In genomic region chr7:123492485-123492884, GRCh38 we compare ENCODE assay signal across 11 cellular contexts. TPM values are rescaled to one million over a fixed set of nuclear protein-coding genes. Genes with fewer than 3 reads are reported as not detected.
A peak's percentile ranks its signal among the peaks of the same experiment; 100 is the strongest.
DNase-seq lines count a peak whose midpoint lies in the region; ATAC-seq and TF ChIP-seq lines count a peak whose summit lies in the region.
"Had no signal": no experiment of that assay in that cellular context is flagged by ENCODE, and none has a peak within 500 bp of the region (broad histone marks: within the 10 kb centered on the region; RNA-seq: fewer than 3 reads in every experiment).

No MANE protein-coding gene starts in this region.

- H3K9me3 ChIP-seq in HCT116 (ENCODE audit: control insufficient read depth in 1 of 2, insufficient read depth in 1 of 2, low read depth in 1 of 2, low read length in 2 of 2): no peaks in the 10 kb centered on the region

- POLR2A ChIA-PET in HCT116 (lab: Charles Lee): no interaction called here

- no peaks in the 10 kb centered on the region for H3K36me3 ChIP-seq in HCT116 (ENCODE audit: control insufficient read depth in 1 of 2, insufficient read depth in 2 of 2, low read length in 2 of 2)

- no peak overlapping the region for H2AFZ ChIP-seq in HCT116 (ENCODE audit: low read depth, low read length, poor library complexity, severe bottlenecking)

- peak; percentile 77 for ATAC-seq in GM18873 (IDR thresholded peaks at IDR 0.05; ENCODE audit: low FRiP score, unreplicated experiment)
- peak; percentile 70 for ATAC-seq in HCT116
- ATAC-seq: left lobe of liver had no signal

- no TSS peak for BruUV-seq in HCT116 (replicated peaks; lab: Mats Ljungman, UMichigan)

- H3K27ac ChIP-seq in HCT116 (ENCODE audit: low read depth, low read length): no peak overlapping the region
- H3K27ac ChIP-seq: dorsolateral prefrontal cortex had no signal

- no peak for DNase-seq in HCT116 (ENCODE audit: low read depth, low spot score)
- DNase-seq in Kasumi-1 (lab: John Stamatoyannopoulos, UW): peak; percentile 9 to 52
- peak; percentile 12 for DNase-seq in kidney tubule cell (ENCODE audit: low spot score)
- no peak for DNase-seq in NCI-H2081 (lab: John Stamatoyannopoulos, UW)
- no peak for DNase-seq in germinal center (ENCODE audit: low spot score)
- no peak for DNase-seq in NCI-H1417 (lab: John Stamatoyannopoulos, UW)
- DNase-seq in GM03348 (ENCODE audit: low spot score): no peak
- DNase-seq: dorsolateral prefrontal cortex, NCI-H1105 treated with DMSO at 0.1 percent for 48 hours had no signal

- TF ChIP-seq RAD21 in HCT116 (IDR thresholded peaks at IDR 0.05; ENCODE audit: low read depth): no peak

- TF ChIP-seq POLR2A in HCT116 (IDR thresholded peaks at IDR 0.05; ENCODE audit: borderline replicate concordance, extremely low read depth, insufficient read depth, insufficient read length): no peak

- TF ChIP-seq CTCF in HCT116 (IDR thresholded peaks at IDR 0.05 in 2 of 3, conservative IDR thresholded peaks at IDR 0.05 in 1 of 3; ENCODE audit: borderline replicate concordance in 1 of 3, insufficient read depth in 1 of 3, low read depth in 2 of 3, low read length in 2 of 3): peak in 2 of 3 experiments; percentile 22 to 36; a peak in 2 of 6 replicates

- H3K4me2 ChIP-seq in HCT116 (ENCODE audit: low read length): no peak overlapping the region

- H3K79me2 ChIP-seq in HCT116 (ENCODE audit: insufficient read depth, low read length): no peaks in the 10 kb centered on the region

- CTCF ChIA-PET in HCT116 (lab: Charles Lee): interaction anchor here (1.0 to 3.2 kb wide), 3 partner anchors 16 to 380 kb away, joined by 3 to 31 read pairs (median 5); no protein-coding TSS in a partner anchor

- H3K9me2 ChIP-seq in HCT116 (ENCODE audit: insufficient read depth): no peaks in the 10 kb centered on the region

- H3K4me3 ChIP-seq in HCT116 (replicated peaks in 1 of 2; ENCODE audit: low read depth in 1 of 2, low read length in 2 of 2): no peak overlapping the region
- H3K4me3 ChIP-seq: dorsolateral prefrontal cortex had no signal

- H3K9ac ChIP-seq in HCT116 (ENCODE audit: low read length): no peak overlapping the region

- H3K4me1 ChIP-seq in HCT116 (ENCODE audit: control insufficient read depth in 1 of 2, insufficient read depth in 2 of 2, low read length in 2 of 2): no peaks in the 10 kb centered on the region

- intact Hi-C loops in HCT116 (cut with micrococcal nuclease): loop anchor here (5.0 to 10.0 kb wide), 2 partner anchors 142 to 190 kb away; no protein-coding TSS in a partner anchor

- H3K27me3 ChIP-seq in HCT116 (ENCODE audit: insufficient read depth, low read length): no peaks in the 10 kb centered on the region
- H3K27me3 ChIP-seq: dorsolateral prefrontal cortex had no signal

- RAD21 ChIA-PET in HCT116 (lab: Charles Lee; ENCODE audit: low non-redundant PET in 1 of 2, low total read pairs in 2 of 2, uncharacterized antibody in 2 of 2, unreplicated experiment in 2 of 2): no interaction called here

- H4K20me1 ChIP-seq in HCT116 (ENCODE audit: insufficient read depth): no peaks in the 10 kb centered on the region

TF ChIP-seq in HCT116, 20 proteins besides CTCF, POLR2A, EP300 and RAD21:
- no peak for TF ChIP-seq EGR1 (IDR thresholded peaks at IDR 0.05; ENCODE audit: low read depth)
- TF ChIP-seq SP1 (IDR thresholded peaks at IDR 0.05; ENCODE audit: low read depth): no peak
- no peak for TF ChIP-seq FOSL1 (IDR thresholded peaks at IDR 0.05; ENCODE audit: low read depth)
- TF ChIP-seq SIN3A (IDR thresholded peaks at IDR 0.05; ENCODE audit: low read depth): no peak
- TF ChIP-seq EZH2 (IDR thresholded peaks at IDR 0.05): no peak
- no peak for TF ChIP-seq EZH2phosphoT487 (IDR thresholded peaks at IDR 0.05; ENCODE audit: borderline replicate concordance)
- no peak for TF ChIP-seq TCF7L2 (IDR thresholded peaks at IDR 0.05; ENCODE audit: borderline replicate concordance, extremely low read depth, insufficient read depth, insufficient read length)
- no peak for TF ChIP-seq YY1 (IDR thresholded peaks at IDR 0.05; ENCODE audit: extremely low read depth, insufficient replicate concordance, low read depth, low read length)
- no peak for TF ChIP-seq REST (IDR thresholded peaks at IDR 0.05; ENCODE audit: low read depth)
- TF ChIP-seq SRF (IDR thresholded peaks at IDR 0.05; ENCODE audit: low read depth): no peak
- no peak for TF ChIP-seq POLR2AphosphoS5 (IDR thresholded peaks at IDR 0.05; ENCODE audit: low read depth, low read length)
- TF ChIP-seq ZBTB33 (IDR thresholded peaks at IDR 0.05; ENCODE audit: extremely low read depth, insufficient replicate concordance, low read length): no peak
- TF ChIP-seq CEBPB (IDR thresholded peaks at IDR 0.05; ENCODE audit: low read depth): no peak
- TF ChIP-seq CBX3 (IDR thresholded peaks at IDR 0.05; ENCODE audit: low read depth): no peak
- TF ChIP-seq, protein P1, sequence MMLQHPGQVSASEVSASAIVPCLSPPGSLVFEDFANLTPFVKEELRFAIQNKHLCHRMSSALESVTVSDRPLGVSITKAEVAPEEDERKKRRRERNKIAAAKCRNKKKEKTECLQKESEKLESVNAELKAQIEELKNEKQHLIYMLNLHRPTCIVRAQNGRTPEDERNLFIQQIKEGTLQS (IDR thresholded peaks at IDR 0.05): no peak

RNA-seq across cellular contexts. Expression of gene IQUB, which starts 41.9 kb away (rescaled TPM):
- total RNA-seq in HCT116 (2021; ENCODE audit: unreplicated experiment): 0.79 TPM
- polyA plus RNA-seq in HCT116 (2012): 0.12 and 0.22 TPM in 2 replicates

Comparison
In these comparisons a context has a peak if more than half of its experiments do, and no peak if none do; other contexts are left out.
1. DNase-seq: peak in Kasumi-1 (2 of 2) and kidney tubule cell (single experiment); none in HCT116 (single experiment), NCI-H2081 (0 of 2), germinal center (single experiment), NCI-H1417 (0 of 3) and GM03348 (single experiment).